8 cellular contexts compared by ENCODE assay signal in the genomic region with DNA sequence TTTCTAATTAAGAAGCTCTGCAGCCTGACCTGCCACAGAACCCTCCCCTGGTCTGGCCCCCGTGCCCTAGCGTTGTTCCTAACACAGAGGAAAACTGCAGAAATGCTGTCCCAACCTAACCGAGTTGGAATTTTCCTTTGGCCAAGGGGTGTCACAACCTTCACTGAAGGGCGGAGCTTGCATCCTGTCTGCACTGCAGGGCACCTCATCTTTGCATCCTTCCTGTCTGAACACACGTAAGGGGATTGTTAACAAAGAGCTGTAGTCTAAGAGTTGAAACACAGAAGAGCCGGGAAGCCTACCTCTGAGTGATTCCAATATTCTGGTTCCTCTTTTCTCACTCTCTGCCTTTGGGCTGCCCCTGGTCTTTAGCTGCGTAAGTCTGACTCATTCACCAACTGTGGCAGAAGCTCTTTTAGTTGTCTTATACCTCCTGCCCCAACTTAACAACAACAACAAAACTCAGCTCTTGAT. TPM values are rescaled to one million over a fixed set of nuclear protein-coding genes. Genes with fewer than 3 reads are reported as not detected.
DNase-seq lines count a peak whose midpoint lies in the region; ATAC-seq, FAIRE-seq and TF ChIP-seq lines count a peak whose summit lies in the region.

No MANE protein-coding gene starts in this region.

- no peaks in the 10 kb centered on the region for H3K9me3 ChIP-seq in HepG2 (ENCODE audit: low read length)
- H3K9me3 ChIP-seq in right lobe of liver: no peaks in the 10 kb centered on the region
- H3K9me3 ChIP-seq in thoracic aorta: no peaks in the 10 kb centered on the region

- DNase-seq in HepG2 (ENCODE audit: low spot score) (peak; percentile 76), right lobe of liver (no peak), NOMO-1 treated with dmso at 0.1 percent for 144 hours (lab: John Stamatoyannopoulos, UW; ENCODE audit: unreplicated experiment) (peak; percentile 80), islet precursor cell (peak; percentile 59), thoracic aorta (ENCODE audit: low spot score) (no peak), SW 1271 (lab: John Stamatoyannopoulos, UW) (no peak)

- H3K4me2 ChIP-seq in HepG2 (ENCODE audit: low read depth, low read length): peak overlapping the region; percentile 98

- H3K27me3 ChIP-seq in HepG2 (ENCODE audit: control insufficient read depth in 1 of 2, insufficient read depth in 2 of 2, low read length in 2 of 2) (no peaks in the 10 kb centered on the region), right lobe of liver (no peaks in the 10 kb centered on the region), thoracic aorta (replicated peaks; ENCODE audit: insufficient read depth) (no peaks in the 10 kb centered on the region)

- peak in 1 of 2 experiments; percentile 67; a peak in 1 of 4 replicates for TF ChIP-seq EP300 in HepG2 (IDR thresholded peaks at IDR 0.05; ENCODE audit: low read depth in 2 of 2, low read length in 2 of 2)
- TF ChIP-seq EP300 in HepG2 (CRISPR knock-in tag; IDR thresholded peaks at IDR 0.05; ENCODE audit: borderline replicate concordance): no peak

- H3K36me3 ChIP-seq in HepG2 (replicated peaks in 1 of 2; ENCODE audit: control insufficient read depth in 1 of 2, insufficient read depth in 2 of 2, low read length in 2 of 2) (0 out of 5 replicates have a peak, but pooled peaks cover 0 to 3% of the 10 kb centered on the region in 2 experiments), right lobe of liver (no peaks in the 10 kb centered on the region), thoracic aorta (no peaks in the 10 kb centered on the region)

- FAIRE-seq in HepG2 (lab: Jason Lieb, UNC): peak; percentile 80

- intact Hi-C loops in HepG2 (cut with micrococcal nuclease; ENCODE audit: unreplicated experiment) (loop anchor here (10.0 kb wide), 1 partner anchor 86 kb away; a partner anchor contains a TSS), right lobe of liver (cut with DNase I) (loop anchor here in 1 of 2 donors (10.0 kb wide), 1 partner anchor 46 kb away; no protein-coding TSS in a partner anchor)

- TF ChIP-seq POLR2A in HepG2 (IDR thresholded peaks at IDR 0.05; ENCODE audit: insufficient read depth in 1 of 2, low read depth in 2 of 2, low read length in 2 of 2) (0 out of 4 replicates have a peak, but pooled peaks of 1 of the 2 experiments have one; percentile 16), right lobe of liver (IDR thresholded peaks at IDR 0.05) (no peak)

- peaks cover 16% of the 10 kb centered on the region for H3K79me2 ChIP-seq in HepG2 (ENCODE audit: insufficient read depth, low read length)

- TF ChIP-seq CTCF in HepG2 (CRISPR knock-in tag; IDR thresholded peaks at IDR 0.05) (no peak), right lobe of liver (IDR thresholded peaks at IDR 0.05) (no peak), thoracic aorta (IDR thresholded peaks at IDR 0.05) (no peak)

- WGBS in HepG2 (ENCODE audit: low lambda C conversion rate): 28% methylated on average over 6 of the region's 7 CpGs
- 18% methylated on average over 6 of the region's 7 CpGs for WGBS in right lobe of liver (ENCODE audit: insufficient coverage, low coverage, low lambda C conversion rate, missing lambda C conversion rate)

- no peaks in the 10 kb centered on the region; the same call in 1 of the 2 replicates for H4K20me1 ChIP-seq in HepG2 (ENCODE audit: insufficient read depth, low read length)

- H3K4me3 ChIP-seq in HepG2 (replicated peaks in 1 of 3; ENCODE audit: insufficient read depth in 1 of 3, low read depth in 2 of 3, low read length in 3 of 3) (peak overlapping the region in 2 of 3 experiments; percentile 72 to 84; a peak in 3 of 6 replicates), right lobe of liver (no peak overlapping the region), thoracic aorta (peak overlapping the region; percentile 78)

- ATAC-seq in HepG2 (peak; percentile 41), right lobe of liver (no peak), HG02759 (IDR thresholded peaks at IDR 0.05; ENCODE audit: unreplicated experiment) (peak; percentile 92), thoracic aorta (ENCODE audit: insufficient number of reproducible peaks, low FRiP score, low read depth) (no peak)

- no peak for TF ChIP-seq RAD21 in HepG2 (CRISPR knock-in tag; IDR thresholded peaks at IDR 0.05)

- POLR2A ChIA-PET in HepG2 (lab: Yijun Ruan, JAX): interaction anchor here (0.9 to 2.9 kb wide), 4 partner anchors 12 to 68 kb away, joined by 3 to 13 read pairs (median 8); a partner anchor contains a TSS

- H3K27ac ChIP-seq in HepG2 (ENCODE audit: extremely low read length, insufficient read depth, low read length): peak overlapping the region; percentile 90
- H3K27ac ChIP-seq in right lobe of liver: peak overlapping the region in 1 of 3 donors; percentile 92
- H3K27ac ChIP-seq in angular gyrus (ENCODE audit: low read depth, low read length): peak overlapping the region; percentile 88
- peak overlapping the region; percentile 67 to 72 for H3K27ac ChIP-seq in thoracic aorta

- H3K9ac ChIP-seq in HepG2 (ENCODE audit: insufficient read depth, low read depth, low read length): 0 out of 2 replicates have a peak overlapping the region, but pooled peaks have one; percentile 9

- CTCF ChIA-PET in HepG2 (lab: Yijun Ruan, JAX; ENCODE audit: low intra/inter-chr PET ratio, low total read pairs): no interaction called here

- H3K4me1 ChIP-seq in HepG2 (ENCODE audit: insufficient read depth, low read length): peaks cover 74% of the 10 kb centered on the region
- H3K4me1 ChIP-seq in right lobe of liver: peaks cover 0 to 51% (median 14%) of the 10 kb centered on the region in 4 donors
- H3K4me1 ChIP-seq in thoracic aorta (ENCODE audit: control insufficient read depth in 1 of 2, low read depth in 2 of 2): peaks cover 18 to 47% of the 10 kb centered on the region in 2 donors

- in situ Hi-C loops in HepG2 (cut with HindIII; ENCODE audit: extremely low pct_ligation_motif_present, low pct_unique_long_range_greater_than_20kb): loop anchor here (5.0 kb wide), 1 partner anchor 49 kb away; no protein-coding TSS in a partner anchor

- no TSS peak for BruUV-seq in HepG2 (replicated peaks; lab: Mats Ljungman, UMichigan)

- H2AFZ ChIP-seq in HepG2 (ENCODE audit: low read length): no peak overlapping the region

RNA-seq across cellular contexts. Expression of a gene that starts 1.6 kb away (rescaled TPM):
- total RNA-seq in HepG2 (2016; rRNA removed; fragmentation: Illumina TruSeq; extraction: Trizol) (25.0 and 29.7 TPM in 2 replicates), right lobe of liver (10 to 100 TPM in 1 of 6 experiments, 1 to 10 TPM in 5; 4.5 to 10.4 (median 8.0) TPM), thoracic aorta (10 to 100 TPM; 92.7 to 94.2 TPM)
- 3.1 and 3.8 TPM in 2 replicates for total RNA-seq in HepG2 (2016; cell fraction: cytosol; rRNA removed; fragmentation: Illumina TruSeq; extraction: Trizol; ENCODE audit: low read depth)
- 25.9 and 27.6 TPM in 2 replicates for total RNA-seq in HepG2 (2016; cell fraction: insoluble cytoplasmic fraction; rRNA removed; fragmentation: Illumina TruSeq; extraction: Trizol)
- 9.8 and 10.5 TPM in 2 replicates for total RNA-seq in HepG2 (2016; cell fraction: membrane; rRNA removed; fragmentation: Illumina TruSeq; extraction: Trizol)
- 23.5 and 24.4 TPM in 2 replicates for total RNA-seq in HepG2 (2016; cell fraction: nucleus; rRNA removed; fragmentation: Illumina TruSeq; extraction: Trizol)
- polyA plus RNA-seq in HepG2 (2011; rRNA removed): 7.8 and 10.4 TPM in 2 replicates
- 5.8 and 6.4 TPM in 2 replicates for polyA plus RNA-seq in HepG2 (2011; cell fraction: cytosol; rRNA removed)
- 8.3 and 10.8 TPM in 2 replicates for polyA plus RNA-seq in HepG2 (2011; cell fraction: nucleus; rRNA removed)
- 5.4 and 8.1 TPM in 2 replicates for polyA plus RNA-seq in HepG2 (2012)
- 0.92 and 1.2 TPM in 2 replicates for polyA plus RNA-seq in HepG2 (2016; cell fraction: cytosol; fragmentation: Illumina TruSeq; extraction: Trizol; ENCODE audit: low read depth)
- polyA plus RNA-seq in HepG2 (2016; cell fraction: insoluble cytoplasmic fraction; fragmentation: Illumina TruSeq; extraction: Trizol; ENCODE audit: low read depth): 18.3 and 18.5 TPM in 2 replicates
- polyA plus RNA-seq in HepG2 (2016; cell fraction: membrane; fragmentation: Illumina TruSeq; extraction: Trizol; ENCODE audit: low read depth): 3.9 and 4.0 TPM in 2 replicates
- 15.8 and 16.2 TPM in 2 replicates for polyA plus RNA-seq in HepG2 (2016; cell fraction: nucleus; fragmentation: Illumina TruSeq; extraction: Trizol; ENCODE audit: insufficient read depth, low read depth)
- polyA minus RNA-seq in HepG2 (2011; rRNA and poly(A)+ RNA removed; ENCODE audit: low replicate concordance): 14.7 and 35.3 TPM in 2 replicates
- 13.1 and 16.2 TPM in 2 replicates for polyA minus RNA-seq in HepG2 (2011; cell fraction: cytosol; rRNA and poly(A)+ RNA removed)
- 27.1 and 33.9 TPM in 2 replicates for polyA minus RNA-seq in HepG2 (2011; cell fraction: nucleus; rRNA and poly(A)+ RNA removed)

RNA-seq across cellular contexts. Expression of a gene that starts 20.0 kb away (rescaled TPM):
- total RNA-seq in HepG2 (2016; rRNA removed; fragmentation: Illumina TruSeq; extraction: Trizol): 7.4 and 10.5 TPM in 2 replicates
- 4.1 and 5.5 TPM in 2 replicates for total RNA-seq in HepG2 (2016; cell fraction: cytosol; rRNA removed; fragmentation: Illumina TruSeq; extraction: Trizol; ENCODE audit: low read depth)
- total RNA-seq in HepG2 (2016; cell fraction: insoluble cytoplasmic fraction; rRNA removed; fragmentation: Illumina TruSeq; extraction: Trizol): 6.8 and 7.2 TPM in 2 replicates
- total RNA-seq in HepG2 (2016; cell fraction: membrane; rRNA removed; fragmentation: Illumina TruSeq; extraction: Trizol): 8.8 and 9.2 TPM in 2 replicates
- total RNA-seq in HepG2 (2016; cell fraction: nucleus; rRNA removed; fragmentation: Illumina TruSeq; extraction: Trizol): 4.1 and 4.7 TPM in 2 replicates
- 11.0 and 16.5 TPM in 2 replicates for polyA plus RNA-seq in HepG2 (2011; rRNA removed)
- polyA plus RNA-seq in HepG2 (2011; cell fraction: cytosol; rRNA removed): 13.1 and 14.8 TPM in 2 replicates
- polyA plus RNA-seq in HepG2 (2011; cell fraction: nucleus; rRNA removed): 5.6 and 8.0 TPM in 2 replicates
- polyA plus RNA-seq in HepG2 (2012): 9.9 and 12.8 TPM in 2 replicates
- polyA plus RNA-seq in HepG2 (2016; cell fraction: cytosol; fragmentation: Illumina TruSeq; extraction: Trizol; ENCODE audit: low read depth): 5.0 TPM in 2 replicates
- polyA plus RNA-seq in HepG2 (2016; cell fraction: insoluble cytoplasmic fraction; fragmentation: Illumina TruSeq; extraction: Trizol; ENCODE audit: low read depth): 9.5 and 12.3 TPM in 2 replicates
- polyA plus RNA-seq in HepG2 (2016; cell fraction: membrane; fragmentation: Illumina TruSeq; extraction: Trizol; ENCODE audit: low read depth): 9.8 and 10.0 TPM in 2 replicates
- 8.5 and 9.1 TPM in 2 replicates for polyA plus RNA-seq in HepG2 (2016; cell fraction: nucleus; fragmentation: Illumina TruSeq; extraction: Trizol; ENCODE audit: insufficient read depth, low read depth)
- 3.9 TPM in 1 of 2 replicates, not detected in the other for polyA minus RNA-seq in HepG2 (2011; rRNA and poly(A)+ RNA removed; ENCODE audit: low replicate concordance)
- polyA minus RNA-seq in HepG2 (2011; cell fraction: cytosol; rRNA and poly(A)+ RNA removed): 3.7 and 7.0 TPM in 2 replicates
- 3.3 and 5.7 TPM in 2 replicates for polyA minus RNA-seq in HepG2 (2011; cell fraction: nucleus; rRNA and poly(A)+ RNA removed)
- total RNA-seq in right lobe of liver: 10 to 100 TPM in 4 of 6 experiments, 1 to 10 TPM in 2; 6.4 to 12.6 (median 10.3) TPM
- total RNA-seq in thoracic aorta: 1 to 10 TPM in 1 of 2 donors, under 1 TPM in 1; 0.99 to 4.7 TPM

RNA-seq across cellular contexts. Expression of a gene that starts 26.2 kb away (rescaled TPM):
- total RNA-seq in HepG2 (2016; rRNA removed; fragmentation: Illumina TruSeq; extraction: Trizol): not detected in 2 replicates
- not detected in 2 replicates for total RNA-seq in HepG2 (2016; cell fraction: cytosol; rRNA removed; fragmentation: Illumina TruSeq; extraction: Trizol; ENCODE audit: low read depth)
- total RNA-seq in HepG2 (2016; cell fraction: insoluble cytoplasmic fraction; rRNA removed; fragmentation: Illumina TruSeq; extraction: Trizol): not detected in 2 replicates
- total RNA-seq in HepG2 (2016; cell fraction: membrane; rRNA removed; fragmentation: Illumina TruSeq; extraction: Trizol): not detected in 2 replicates
- total RNA-seq in HepG2 (2016; cell fraction: nucleus; rRNA removed; fragmentation: Illumina TruSeq; extraction: Trizol): not detected in 2 replicates
- polyA plus RNA-seq in HepG2 (2011; rRNA removed): 0.04 TPM in 1 of 2 replicates, not detected in the other
- 0.05 TPM in 1 of 2 replicates, not detected in the other for polyA plus RNA-seq in HepG2 (2011; cell fraction: cytosol; rRNA removed)
- 0.32 and 0.45 TPM in 2 replicates for polyA plus RNA-seq in HepG2 (2011; cell fraction: nucleus; rRNA removed)
- polyA plus RNA-seq in HepG2 (2012): not detected in 2 replicates
- not detected in 2 replicates for polyA plus RNA-seq in HepG2 (2016; cell fraction: cytosol; fragmentation: Illumina TruSeq; extraction: Trizol; ENCODE audit: low read depth)
- not detected in 2 replicates for polyA plus RNA-seq in HepG2 (2016; cell fraction: insoluble cytoplasmic fraction; fragmentation: Illumina TruSeq; extraction: Trizol; ENCODE audit: low read depth)
- polyA plus RNA-seq in HepG2 (2016; cell fraction: membrane; fragmentation: Illumina TruSeq; extraction: Trizol; ENCODE audit: low read depth): not detected in 2 replicates
- not detected in 2 replicates for polyA plus RNA-seq in HepG2 (2016; cell fraction: nucleus; fragmentation: Illumina TruSeq; extraction: Trizol; ENCODE audit: insufficient read depth, low read depth)
- 0.20 TPM in 1 of 2 replicates, not detected in the other for polyA minus RNA-seq in HepG2 (2011; rRNA and poly(A)+ RNA removed; ENCODE audit: low replicate concordance)
- not detected in 2 replicates for polyA minus RNA-seq in HepG2 (2011; cell fraction: cytosol; rRNA and poly(A)+ RNA removed)
- not detected in 2 replicates for polyA minus RNA-seq in HepG2 (2011; cell fraction: nucleus; rRNA and poly(A)+ RNA removed)
- total RNA-seq in right lobe of liver: under 1 TPM in 2 of 6 experiments, not detected in 4; 0.20 to 0.49 TPM
- total RNA-seq in thoracic aorta: 1 to 10 TPM; 2.2 to 3.1 TPM

RNA-seq across cellular contexts. Expression of a gene that starts 27.2 kb away (rescaled TPM):
- 0.55 and 0.69 TPM in 2 replicates for total RNA-seq in HepG2 (2016; rRNA removed; fragmentation: Illumina TruSeq; extraction: Trizol)
- 0.88 and 1.2 TPM in 2 replicates for total RNA-seq in HepG2 (2016; cell fraction: cytosol; rRNA removed; fragmentation: Illumina TruSeq; extraction: Trizol; ENCODE audit: low read depth)
- 0.63 and 1.1 TPM in 2 replicates for total RNA-seq in HepG2 (2016; cell fraction: insoluble cytoplasmic fraction; rRNA removed; fragmentation: Illumina TruSeq; extraction: Trizol)
- total RNA-seq in HepG2 (2016; cell fraction: membrane; rRNA removed; fragmentation: Illumina TruSeq; extraction: Trizol): 0.80 and 1.1 TPM in 2 replicates
- not detected in 2 replicates for total RNA-seq in HepG2 (2016; cell fraction: nucleus; rRNA removed; fragmentation: Illumina TruSeq; extraction: Trizol)
- polyA plus RNA-seq in HepG2 (2011; rRNA removed): 0.24 and 1.1 TPM in 2 replicates
- 0.35 and 0.36 TPM in 2 replicates for polyA plus RNA-seq in HepG2 (2011; cell fraction: cytosol; rRNA removed)
- polyA plus RNA-seq in HepG2 (2011; cell fraction: nucleus; rRNA removed): 0.74 and 1.7 TPM in 2 replicates
- polyA plus RNA-seq in HepG2 (2012): 0.70 and 0.88 TPM in 2 replicates
- 0.90 and 1.9 TPM in 2 replicates for polyA plus RNA-seq in HepG2 (2016; cell fraction: cytosol; fragmentation: Illumina TruSeq; extraction: Trizol; ENCODE audit: low read depth)
- 1.3 and 1.6 TPM in 2 replicates for polyA plus RNA-seq in HepG2 (2016; cell fraction: insoluble cytoplasmic fraction; fragmentation: Illumina TruSeq; extraction: Trizol; ENCODE audit: low read depth)
- 1.4 TPM in 2 replicates for polyA plus RNA-seq in HepG2 (2016; cell fraction: membrane; fragmentation: Illumina TruSeq; extraction: Trizol; ENCODE audit: low read depth)
- polyA plus RNA-seq in HepG2 (2016; cell fraction: nucleus; fragmentation: Illumina TruSeq; extraction: Trizol; ENCODE audit: insufficient read depth, low read depth): 1.4 and 4.7 TPM in 2 replicates
- 0.70 TPM in 1 of 2 replicates, not detected in the other for polyA minus RNA-seq in HepG2 (2011; rRNA and poly(A)+ RNA removed; ENCODE audit: low replicate concordance)
- not detected in 2 replicates for polyA minus RNA-seq in HepG2 (2011; cell fraction: cytosol; rRNA and poly(A)+ RNA removed)
- polyA minus RNA-seq in HepG2 (2011; cell fraction: nucleus; rRNA and poly(A)+ RNA removed): not detected in 2 replicates
- total RNA-seq in right lobe of liver: 10 to 100 TPM in 2 of 6 experiments, 1 to 10 TPM in 4; 3.6 to 10.5 (median 6.7) TPM
- 100 to 1,000 TPM; 325 to 387 TPM for total RNA-seq in thoracic aorta

RNA-seq across cellular contexts. Expression of a gene that starts 59.4 kb away (rescaled TPM):
- 22.2 and 23.9 TPM in 2 replicates for total RNA-seq in HepG2 (2016; rRNA removed; fragmentation: Illumina TruSeq; extraction: Trizol)
- total RNA-seq in HepG2 (2016; cell fraction: cytosol; rRNA removed; fragmentation: Illumina TruSeq; extraction: Trizol; ENCODE audit: low read depth): 19.0 and 21.8 TPM in 2 replicates
- total RNA-seq in HepG2 (2016; cell fraction: insoluble cytoplasmic fraction; rRNA removed; fragmentation: Illumina TruSeq; extraction: Trizol): 20.6 and 27.8 TPM in 2 replicates
- 34.5 and 36.6 TPM in 2 replicates for total RNA-seq in HepG2 (2016; cell fraction: membrane; rRNA removed; fragmentation: Illumina TruSeq; extraction: Trizol)
- total RNA-seq in HepG2 (2016; cell fraction: nucleus; rRNA removed; fragmentation: Illumina TruSeq; extraction: Trizol): 9.7 and 12.0 TPM in 2 replicates
- polyA plus RNA-seq in HepG2 (2011; rRNA removed): 25.6 and 26.3 TPM in 2 replicates
- 14.9 and 18.5 TPM in 2 replicates for polyA plus RNA-seq in HepG2 (2011; cell fraction: cytosol; rRNA removed)
- 5.4 and 9.9 TPM in 2 replicates for polyA plus RNA-seq in HepG2 (2011; cell fraction: nucleus; rRNA removed)
- polyA plus RNA-seq in HepG2 (2012): 27.0 and 32.4 TPM in 2 replicates
- polyA plus RNA-seq in HepG2 (2016; cell fraction: cytosol; fragmentation: Illumina TruSeq; extraction: Trizol; ENCODE audit: low read depth): 44.6 and 49.4 TPM in 2 replicates
- 40.7 and 45.8 TPM in 2 replicates for polyA plus RNA-seq in HepG2 (2016; cell fraction: insoluble cytoplasmic fraction; fragmentation: Illumina TruSeq; extraction: Trizol; ENCODE audit: low read depth)
- polyA plus RNA-seq in HepG2 (2016; cell fraction: membrane; fragmentation: Illumina TruSeq; extraction: Trizol; ENCODE audit: low read depth): 53.9 and 57.5 TPM in 2 replicates
- polyA plus RNA-seq in HepG2 (2016; cell fraction: nucleus; fragmentation: Illumina TruSeq; extraction: Trizol; ENCODE audit: insufficient read depth, low read depth): 17.7 and 23.1 TPM in 2 replicates
- 3.1 and 8.5 TPM in 2 replicates for polyA minus RNA-seq in HepG2 (2011; rRNA and poly(A)+ RNA removed; ENCODE audit: low replicate concordance)
- 4.7 and 5.3 TPM in 2 replicates for polyA minus RNA-seq in HepG2 (2011; cell fraction: cytosol; rRNA and poly(A)+ RNA removed)
- polyA minus RNA-seq in HepG2 (2011; cell fraction: nucleus; rRNA and poly(A)+ RNA removed): 3.1 and 6.0 TPM in 2 replicates
- 10 to 100 TPM; 10.6 to 22.9 (median 15.7) TPM for total RNA-seq in right lobe of liver
- total RNA-seq in thoracic aorta: 1 to 10 TPM; 1.9 to 9.7 TPM

Comparison
In these comparisons a context has a peak if more than half of its experiments do, and no peak if none do; other contexts are left out.
1. ATAC-seq: peak in HepG2 (single experiment) and HG02759 (single experiment); none in right lobe of liver (0 of 4) and thoracic aorta (single experiment).
2. DNase-seq: peak in HepG2 (single experiment), NOMO-1 treated with dmso at 0.1 percent for 144 hours (single experiment) and islet precursor cell (single experiment); none in right lobe of liver (0 of 3), thoracic aorta (single experiment) and SW 1271 (0 of 2).
3. H3K4me3 ChIP-seq: peak in HepG2 (2 of 3) and thoracic aorta (single experiment); none in right lobe of liver (0 of 3).